In the genomic region with DNA sequence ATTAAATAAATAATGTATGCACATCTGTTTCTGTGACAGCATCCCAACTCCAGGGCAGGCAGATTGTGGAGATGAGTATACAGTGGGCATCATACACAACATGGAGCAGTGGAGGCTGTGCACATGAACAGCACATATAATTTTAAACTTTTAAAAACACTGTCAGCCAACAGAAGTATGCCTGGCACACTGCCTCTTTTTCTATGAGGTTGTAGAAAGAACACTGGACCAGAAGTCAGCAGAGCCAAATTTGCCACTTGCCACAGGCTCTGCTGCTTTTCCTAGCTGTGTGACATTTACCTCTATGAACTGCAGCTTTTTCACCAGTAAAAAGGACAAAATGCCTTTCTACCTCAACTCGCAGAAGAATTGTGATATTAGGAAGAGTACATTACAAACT, we compare ENCODE assay signal across 20 cellular contexts.
DNase-seq lines count a peak whose midpoint lies in the region; ATAC-seq and TF ChIP-seq lines count a peak whose summit lies in the region.
"Had no signal": no experiment of that assay in that cellular context is flagged by ENCODE, and none has a peak within 500 bp of the region (broad histone marks: within the 10 kb centered on the region; RNA-seq: fewer than 3 reads in every experiment).

No MANE protein-coding gene starts in this region.

- H3K36me3 ChIP-seq in esophagus muscularis mucosa (peaks cover 0 to 12% (median 0%) of the 10 kb centered on the region in 4 donors), left lung (peaks cover 0 to 19% of the 10 kb centered on the region in 2 donors), stomach (peaks cover 0 to 13% (median 5%) of the 10 kb centered on the region in 4 donors)
- H3K36me3 ChIP-seq: BLaER1 treated with 17β-estradiol and CSF1 and Interleukin-3, amounts not matched to agents 10 nM and 100 nM; neural progenitor cell had no signal

- 58% methylated on average over 1 of the region's 1 CpG for WGBS in esophagus muscularis mucosa
- WGBS in stomach, 5 donors = 71 to 94% (median 83%) methylated on average over 1 of the region's 1 CpG

- H3K9me3 Mint-ChIP-seq in activated CD8-positive, alpha-beta T cell treated with anti-CD3 and anti-CD28 coated beads for 36 hours = no peaks in the 10 kb centered on the region
- H3K9me3 Mint-ChIP-seq in type B pancreatic cell = peaks cover under 1% of the 10 kb centered on the region
- H3K9me3 Mint-ChIP-seq: activated naive CD4-positive, alpha-beta T cell treated with anti-CD3 and anti-CD28 coated beads, Interleukin-2, amount 50 U/mL, for 24 hours; neural progenitor cell had no signal

- H3K27ac Mint-ChIP-seq in activated CD8-positive, alpha-beta T cell treated with anti-CD3 and anti-CD28 coated beads for 36 hours = no peak overlapping the region
- H3K27ac Mint-ChIP-seq in type B pancreatic cell = no peak overlapping the region
- H3K27ac Mint-ChIP-seq: activated naive CD4-positive, alpha-beta T cell treated with anti-CD3 and anti-CD28 coated beads, Interleukin-2, amount 50 U/mL, for 24 hours; neural progenitor cell had no signal

- H3K27me3 ChIP-seq in esophagus muscularis mucosa (no peaks in the 10 kb centered on the region), left lung (no peaks in the 10 kb centered on the region), stomach (no peaks in the 10 kb centered on the region)
- H3K27me3 ChIP-seq: BLaER1 treated with 17β-estradiol and CSF1 and Interleukin-3, amounts not matched to agents 10 nM and 100 nM; body of pancreas; neural progenitor cell had no signal

- TF ChIP-seq POLR2A in esophagus muscularis mucosa (IDR thresholded peaks at IDR 0.05; ENCODE audit: low read depth) (no peak), stomach (IDR thresholded peaks at IDR 0.05) (no peak)

- DNase-seq in AG10803 (ENCODE audit: low read depth) (peak; percentile 46), esophagus muscularis mucosa (ENCODE audit: extremely low spot score) (no peak), left lung (no peak), stomach (no peak), NCI-H82 treated with DMSO at 0.1 percent for 48 hours (lab: John Stamatoyannopoulos, UW; ENCODE audit: unreplicated experiment) (no peak), type B pancreatic cell (ENCODE audit: extremely low spot score, unreplicated experiment) (no peak), HCEC 1CT (no peak)
- no peak for DNase-seq in activated CD8-positive, alpha-beta T cell treated with anti-CD3 and anti-CD28 coated beads for 36 hours
- DNase-seq: activated T-cell treated with anti-CD3 and anti-CD28 coated beads, Interleukin-2, amount 50 U/mL, for 48 hours; mesendoderm; NCI-H1930; NCI-H446 treated with DMSO at 0.1 percent for 48 hours; retina; stimulated activated naive CD8-positive, alpha-beta T cell treated with anti-CD3 and anti-CD28 coated beads, Interleukin-15, Interleukin-2, amounts not matched to agents 100 U/mL and 50 U/mL, for 24 hours; T-helper 1 cell; WERI-Rb-1 had no signal

- H3K9me3 ChIP-seq in esophagus muscularis mucosa (no peaks in the 10 kb centered on the region), left lung (no peaks in the 10 kb centered on the region), stomach (no peaks in the 10 kb centered on the region)
- H3K9me3 ChIP-seq: body of pancreas had no signal

- CTCF ChIA-PET in activated CD8-positive, alpha-beta T cell treated with anti-CD3 and anti-CD28 coated beads for 36 hours (lab: Charles Lee) = interaction anchor here (1.0 kb wide), 1 partner anchor 14 kb away, joined by 3 read pairs; no protein-coding TSS in a partner anchor

- POLR2A ChIA-PET in activated CD8-positive, alpha-beta T cell treated with anti-CD3 and anti-CD28 coated beads for 36 hours (lab: Charles Lee) = no interaction called here

- intact Hi-C loops in esophagus muscularis mucosa (cut with DNase I) (loop anchor here (10.0 kb wide), 1 partner anchor 115 kb away; the partner anchor contains the start of gene FRY), left lung (cut with DNase I) (no loop called here), stomach (cut with DNase I; ENCODE audit: low total_unique reads) (no loop called here)
- intact Hi-C loops in activated CD8-positive, alpha-beta T cell treated with anti-CD3 and anti-CD28 coated beads for 36 hours (cut with micrococcal nuclease) = no loop called here

- no peak for TF ChIP-seq CTCF in AG10803 (conservative IDR thresholded peaks at IDR 0.05; ENCODE audit: low read length)
- TF ChIP-seq CTCF in esophagus muscularis mucosa (IDR thresholded peaks at IDR 0.05) = no peak
- TF ChIP-seq CTCF in left lung (IDR thresholded peaks at IDR 0.05) = no peak
- no peak for TF ChIP-seq CTCF in stomach (IDR thresholded peaks at IDR 0.05)
- no peak for TF ChIP-seq CTCF in activated CD8-positive, alpha-beta T cell treated with anti-CD3 and anti-CD28 coated beads for 36 hours (IDR thresholded peaks at IDR 0.05)
- no peak for TF ChIP-seq CTCF in type B pancreatic cell (conservative IDR thresholded peaks at IDR 0.05)

- peak overlapping the region; percentile 61 to 79 (median 72) for H3K27ac ChIP-seq in esophagus muscularis mucosa (replicated peaks in 1 of 4)
- H3K27ac ChIP-seq in left lung = no peak overlapping the region
- peak overlapping the region in 4 of 5 donors; percentile 3 to 69 (median 60) for H3K27ac ChIP-seq in stomach
- H3K27ac ChIP-seq: BLaER1 treated with 17β-estradiol and CSF1 and Interleukin-3, amounts not matched to agents 10 nM and 100 nM; body of pancreas; neural progenitor cell; WERI-Rb-1 had no signal

- H3K4me3 ChIP-seq in AG10803 (ENCODE audit: low read length) = no peak overlapping the region
- no peak overlapping the region for H3K4me3 ChIP-seq in esophagus muscularis mucosa
- H3K4me3 ChIP-seq in left lung = no peak overlapping the region
- no peak overlapping the region for H3K4me3 ChIP-seq in stomach
- H3K4me3 ChIP-seq: BLaER1 treated with 17β-estradiol and CSF1 and Interleukin-3, amounts not matched to agents 10 nM and 100 nM; body of pancreas; neural progenitor cell had no signal

- peak; percentile 10 for ATAC-seq in left lung
- ATAC-seq in activated CD8-positive, alpha-beta T cell treated with anti-CD3 and anti-CD28 coated beads for 36 hours = no peak
- ATAC-seq: stimulated activated naive CD8-positive, alpha-beta T cell treated with anti-CD3 and anti-CD28 coated beads, Interleukin-15, Interleukin-2, amounts not matched to agents 100 U/mL and 50 U/mL, for 24 hours had no signal

- no peak for TF ChIP-seq EP300 in esophagus muscularis mucosa (IDR thresholded peaks at IDR 0.05)
- no peak for TF ChIP-seq EP300 in stomach (IDR thresholded peaks at IDR 0.05)

- no peaks in the 10 kb centered on the region for H3K27me3 Mint-ChIP-seq in activated CD8-positive, alpha-beta T cell treated with anti-CD3 and anti-CD28 coated beads for 36 hours
- H3K27me3 Mint-ChIP-seq in type B pancreatic cell = no peaks in the 10 kb centered on the region

- H3K36me3 Mint-ChIP-seq in activated CD8-positive, alpha-beta T cell treated with anti-CD3 and anti-CD28 coated beads for 36 hours (ENCODE audit: low read depth) = no peaks in the 10 kb centered on the region
- peaks cover 4% of the 10 kb centered on the region for H3K36me3 Mint-ChIP-seq in type B pancreatic cell
- H3K36me3 Mint-ChIP-seq: neural progenitor cell had no signal

- peaks cover 11 to 36% (median 34%) of the 10 kb centered on the region in 4 donors for H3K4me1 ChIP-seq in esophagus muscularis mucosa
- no peaks in the 10 kb centered on the region for H3K4me1 ChIP-seq in left lung
- H3K4me1 ChIP-seq in stomach = peaks cover 0 to 29% (median 8%) of the 10 kb centered on the region in 4 donors
- H3K4me1 ChIP-seq: body of pancreas, neural progenitor cell had no signal

- no peak overlapping the region for H3K4me3 Mint-ChIP-seq in activated CD8-positive, alpha-beta T cell treated with anti-CD3 and anti-CD28 coated beads for 36 hours
- H3K4me3 Mint-ChIP-seq in type B pancreatic cell = no peak overlapping the region
- H3K4me3 Mint-ChIP-seq: activated naive CD4-positive, alpha-beta T cell treated with anti-CD3 and anti-CD28 coated beads, Interleukin-2, amount 50 U/mL, for 24 hours; neural progenitor cell had no signal

- no peaks in the 10 kb centered on the region for H3K4me1 Mint-ChIP-seq in activated CD8-positive, alpha-beta T cell treated with anti-CD3 and anti-CD28 coated beads for 36 hours (ENCODE audit: low read depth)
- peaks cover 3% of the 10 kb centered on the region for H3K4me1 Mint-ChIP-seq in type B pancreatic cell (ENCODE audit: unreplicated experiment)
- H3K4me1 Mint-ChIP-seq: activated naive CD4-positive, alpha-beta T cell treated with anti-CD3 and anti-CD28 coated beads, Interleukin-2, amount 50 U/mL, for 24 hours; neural progenitor cell had no signal

Comparison
In these comparisons a context has a peak if more than half of its experiments do, and no peak if none do; other contexts are left out.
1. H3K27ac ChIP-seq: peak in esophagus muscularis mucosa (4 of 4) and stomach (4 of 5); none in left lung (0 of 2).